In the genomic region with DNA sequence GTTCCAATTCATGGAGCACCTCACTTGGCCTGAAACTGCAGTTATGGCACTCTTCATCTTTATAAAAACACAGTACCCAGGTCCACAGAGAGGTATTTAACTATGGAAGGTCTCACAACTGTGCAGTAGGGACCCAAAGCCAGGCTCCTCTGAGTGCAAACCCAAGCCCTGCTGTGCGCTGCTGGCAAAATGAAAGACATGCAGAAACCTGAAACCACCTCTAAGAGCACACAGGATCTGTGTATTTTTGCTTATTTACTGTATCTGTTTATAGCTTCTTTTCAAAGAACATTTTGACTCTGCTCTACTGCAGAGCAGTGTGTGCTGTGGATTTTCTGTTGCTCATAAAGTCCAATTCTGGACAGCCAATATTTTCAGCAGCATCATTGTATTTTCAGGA, we compare ENCODE assay signal across 9 cellular contexts.
"Had no signal": no experiment of that assay in that cellular context is flagged by ENCODE, and none has a peak within 500 bp of the region (broad histone marks: within the 10 kb centered on the region; RNA-seq: fewer than 3 reads in every experiment).

No MANE protein-coding gene starts in this region.

- DNase-seq: activated CD4-positive, alpha-beta T cell treated with anti-CD3 and anti-CD28 coated beads, Interleukin-2, amount 50 U/mL, for 1 hour; activated naive CD4-positive, alpha-beta T cell treated with anti-CD3 and anti-CD28 coated beads, Interleukin-2, amount 10 ng/mL, durations not matched to agents 7 days and 5 days; activated T-cell treated with anti-CD3 and anti-CD28 coated beads for 4 hours; head of caudate nucleus; naive thymus-derived CD4-positive, alpha-beta T cell; stimulated activated CD4-positive, alpha-beta T cell treated with anti-CD3 and anti-CD28 coated beads, Interleukin-4, amount 100 ng/mL, for 4 hours; stimulated activated naive CD8-positive, alpha-beta T cell treated with anti-CD3 and anti-CD28 coated beads, Interleukin-15, amount 100 ng/mL, for 72 hours; testis; upper lobe of right lung had no signal
